12 cellular contexts compared by ENCODE assay signal in the genomic region with DNA sequence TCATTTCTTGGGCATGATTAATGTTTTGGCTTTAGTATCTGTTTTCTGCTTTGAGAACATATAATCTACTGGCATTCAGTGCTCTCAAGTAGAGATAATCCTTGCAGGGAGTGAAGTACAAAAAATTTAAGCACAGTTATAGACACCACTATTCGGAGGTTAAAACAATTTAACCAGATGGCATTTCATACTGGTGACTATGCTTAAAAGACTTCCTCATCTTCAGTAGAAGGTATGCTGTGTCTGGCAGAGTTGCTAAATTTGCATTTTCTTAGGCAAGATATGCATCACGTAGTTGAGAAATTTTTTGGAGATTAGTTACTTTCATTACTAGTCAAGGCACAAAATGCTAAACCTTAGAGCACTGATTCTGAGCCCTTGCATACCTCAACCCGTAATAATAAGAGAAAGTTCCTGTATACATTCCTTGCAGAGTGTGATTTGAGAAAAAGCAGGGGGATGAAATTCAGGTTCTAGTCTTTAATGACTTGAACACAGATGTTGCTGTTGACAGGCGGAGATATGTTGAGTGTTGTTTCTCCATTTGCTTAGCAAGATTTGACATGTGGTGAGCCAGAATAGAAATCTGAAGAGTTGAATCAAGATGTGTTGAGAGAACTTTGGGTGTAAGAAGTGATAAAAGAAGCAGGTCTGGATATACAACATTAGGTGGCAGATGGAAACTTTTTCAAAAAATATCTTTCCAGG.
DNase-seq lines count a peak whose midpoint lies in the region; ATAC-seq and TF ChIP-seq lines count a peak whose summit lies in the region.
"Had no signal": no experiment of that assay in that cellular context is flagged by ENCODE, and none has a peak within 500 bp of the region (broad histone marks: within the 10 kb centered on the region; RNA-seq: fewer than 3 reads in every experiment).

No MANE protein-coding gene starts in this region.

- TF ChIP-seq POLR2A in spleen (IDR thresholded peaks at IDR 0.05), result no peak

- peaks cover 0 to 4% of the 10 kb centered on the region in 2 donors for H3K9me3 Mint-ChIP-seq in natural killer cell
- peaks cover 0 to 10% (median 3%) of the 10 kb centered on the region in 8 donors for H3K9me3 Mint-ChIP-seq in CD4-positive, alpha-beta memory T cell
- H3K9me3 Mint-ChIP-seq: activated naive CD4-positive, alpha-beta T cell treated with anti-CD3 and anti-CD28 coated beads, Interleukin-2, amount 10 ng/mL, durations not matched to agents 7 days and 5 days had no signal

- H3K27ac Mint-ChIP-seq in natural killer cell, result peak overlapping the region; percentile 84 to 90
- no peak overlapping the region for H3K27ac Mint-ChIP-seq in CD4-positive, alpha-beta memory T cell
- H3K27ac Mint-ChIP-seq: activated naive CD4-positive, alpha-beta T cell treated with anti-CD3 and anti-CD28 coated beads, Interleukin-2, amount 10 ng/mL, durations not matched to agents 7 days and 5 days had no signal

- ATAC-seq in esophagus mucosa (peak; percentile 20), natural killer cell (peak; percentile 22 to 48 (median 32)), HG02571 (IDR thresholded peaks at IDR 0.05; ENCODE audit: unreplicated experiment) (no peak)
- no peak for ATAC-seq in activated CD4-positive, CD25-positive, alpha-beta regulatory T cell treated with anti-CD3 and anti-CD28 coated beads, Interleukin-2, amount 50 U/mL, for 24 hours
- ATAC-seq: K562 had no signal

- H3K4me3 ChIP-seq in CD4-positive, alpha-beta memory T cell (ENCODE audit: low read length in 2 of 2), result no peak overlapping the region
- no peak overlapping the region for H3K4me3 ChIP-seq in spleen
- H3K4me3 ChIP-seq: K562 had no signal

- no peaks in the 10 kb centered on the region for H3K27me3 Mint-ChIP-seq in natural killer cell (ENCODE audit: low read depth in 2 of 2)
- H3K27me3 Mint-ChIP-seq in CD4-positive, alpha-beta memory T cell, result peaks cover 18 to 36% of the 10 kb centered on the region in 2 donors
- H3K27me3 Mint-ChIP-seq: activated naive CD4-positive, alpha-beta T cell treated with anti-CD3 and anti-CD28 coated beads, Interleukin-2, amount 10 ng/mL, durations not matched to agents 7 days and 5 days had no signal

- CTCF ChIA-PET in CD4-positive, alpha-beta memory T cell (lab: Charles Lee; ENCODE audit: partially characterized antibody), result no interaction called here

- H3K27me3 ChIP-seq in CD4-positive, alpha-beta memory T cell (ENCODE audit: insufficient read depth, low read length), result no peaks in the 10 kb centered on the region
- H3K27me3 ChIP-seq in spleen (replicated peaks in 1 of 7), result no peaks in the 10 kb centered on the region

- TF ChIP-seq CTCF in natural killer cell (IDR thresholded peaks at IDR 0.05) (no peak), spleen (IDR thresholded peaks at IDR 0.05 in 8 of 11, conservative IDR thresholded peaks at IDR 0.05 in 3 of 11) (no peak)

- WGBS in spleen, 5 donors, result 62 to 77% (median 67%) methylated on average over 4 of the region's 4 CpGs

- DNase-seq in GM04504 (ENCODE audit: low read depth) (peak; percentile 59), NOMO-1 treated with DMSO at 0.1 percent for 48 hours (lab: John Stamatoyannopoulos, UW; ENCODE audit: unreplicated experiment) (peak; percentile 89), natural killer cell (no peak), spleen (no peak)
- DNase-seq in CD4-positive, alpha-beta memory T cell, result no peak
- DNase-seq: activated CD4-positive, alpha-beta T cell treated with anti-CD3 and anti-CD28 coated beads for 1 hour; activated naive CD4-positive, alpha-beta T cell treated with anti-CD3 and anti-CD28 coated beads, Interleukin-2, amount 10 ng/mL, durations not matched to agents 7 days and 5 days; SHP77 treated with DMSO at 0.1 percent for 48 hours had no signal

- H3K36me3 ChIP-seq in CD4-positive, alpha-beta memory T cell (ENCODE audit: insufficient read depth, low read length), result no peaks in the 10 kb centered on the region
- no peaks in the 10 kb centered on the region for H3K36me3 ChIP-seq in spleen

- peaks cover 56 to 58% of the 10 kb centered on the region in 2 donors for H3K4me1 Mint-ChIP-seq in natural killer cell
- no peaks in the 10 kb centered on the region for H3K4me1 Mint-ChIP-seq in CD4-positive, alpha-beta memory T cell

- H3K4me1 ChIP-seq in CD4-positive, alpha-beta memory T cell (ENCODE audit: insufficient read depth, low read length), result no peaks in the 10 kb centered on the region
- H3K4me1 ChIP-seq in spleen, result no peaks in the 10 kb centered on the region

- POLR2A ChIA-PET in CD4-positive, alpha-beta memory T cell (lab: Charles Lee; ENCODE audit: partially characterized antibody), result no interaction called here

- intact Hi-C loops in natural killer cell (cut with micrococcal nuclease) (loop anchor here (10.0 kb wide), 1 partner anchor 48 kb away; no protein-coding TSS in a partner anchor), spleen (cut with DNase I; ENCODE audit: low total_unique reads) (no loop called here)
- intact Hi-C loops in CD4-positive, alpha-beta memory T cell (cut with micrococcal nuclease), result no loop called here

- H3K27ac ChIP-seq in CD4-positive, alpha-beta memory T cell (ENCODE audit: low read depth, low read length), result no peak overlapping the region
- H3K27ac ChIP-seq in spleen, result no peak overlapping the region

- no peaks in the 10 kb centered on the region for H3K9me3 ChIP-seq in CD4-positive, alpha-beta memory T cell (ENCODE audit: control insufficient read depth in 1 of 2, low read length in 2 of 2)
- H3K9me3 ChIP-seq in spleen, result peaks cover 0 to 3% (median 0%) of the 10 kb centered on the region in 8 donors

- no peaks in the 10 kb centered on the region for H3K36me3 Mint-ChIP-seq in natural killer cell
- H3K36me3 Mint-ChIP-seq in CD4-positive, alpha-beta memory T cell, result no peaks in the 10 kb centered on the region
- H3K36me3 Mint-ChIP-seq: activated naive CD4-positive, alpha-beta T cell treated with anti-CD3 and anti-CD28 coated beads, Interleukin-2, amount 10 ng/mL, durations not matched to agents 7 days and 5 days had no signal

- H3K4me3 Mint-ChIP-seq in natural killer cell, result peak overlapping the region; percentile 47
- no peak overlapping the region for H3K4me3 Mint-ChIP-seq in CD4-positive, alpha-beta memory T cell
- H3K4me3 Mint-ChIP-seq: activated naive CD4-positive, alpha-beta T cell treated with anti-CD3 and anti-CD28 coated beads, Interleukin-2, amount 10 ng/mL, durations not matched to agents 7 days and 5 days had no signal

Comparison
In these comparisons a context has a peak if more than half of its experiments do, and no peak if none do; other contexts are left out.
1. DNase-seq: peak in GM04504 (single experiment) and NOMO-1 treated with DMSO at 0.1 percent for 48 hours (single experiment); none in natural killer cell (single experiment), CD4-positive, alpha-beta memory T cell (0 of 5) and spleen (single experiment).
2. ATAC-seq: peak in esophagus mucosa (single experiment) and natural killer cell (3 of 3); none in HG02571 (single experiment) and activated CD4-positive, CD25-positive, alpha-beta regulatory T cell treated with anti-CD3 and anti-CD28 coated beads, Interleukin-2, amount 50 U/mL, for 24 hours (0 of 2).
3. H3K27ac Mint-ChIP-seq: peak in natural killer cell (2 of 2); none in CD4-positive, alpha-beta memory T cell (0 of 7).